ENCODE assay signal across 23 cellular contexts in genomic region chr13:58318495-58319167, GRCh38.
"Had no signal": no experiment of that assay in that cellular context is flagged by ENCODE, and none has a peak within 500 bp of the region (broad histone marks: within the 10 kb centered on the region; RNA-seq: fewer than 3 reads in every experiment).

No MANE protein-coding gene starts in this region.

- H3K36me3 Mint-ChIP-seq: memory B cell, mesothelial cell of epicardium, natural killer cell had no signal

- ATAC-seq: esophagus mucosa, heart left ventricle, left lung, lower lobe of right lung, natural killer cell, sciatic nerve had no signal

- H3K27me3 Mint-ChIP-seq: memory B cell, progenitor cell of endocrine pancreas had no signal

- H3K27ac ChIP-seq: dorsolateral prefrontal cortex, heart left ventricle, left lung, lower lobe of right lung, ovary, stomach, uterus had no signal

- H3K36me3 ChIP-seq: heart left ventricle, left lung, lower lobe of right lung, ovary, stomach, uterus had no signal

- H3K9me3 ChIP-seq: heart left ventricle, left lung, lower lobe of right lung, ovary, uterus had no signal

- H3K4me3 ChIP-seq: dorsolateral prefrontal cortex, heart left ventricle, left lung, lower lobe of right lung, ovary, stomach, uterus had no signal

- H3K4me3 Mint-ChIP-seq: memory B cell, mesothelial cell of epicardium, natural killer cell, neural crest cell had no signal

- H3K27ac Mint-ChIP-seq: memory B cell, mesothelial cell of epicardium, natural killer cell, progenitor cell of endocrine pancreas had no signal

- H3K4me1 Mint-ChIP-seq: memory B cell, natural killer cell had no signal

- DNase-seq: cortex of kidney; dorsolateral prefrontal cortex; effector memory CD4-positive, alpha-beta T cell; hypothalamus; lower lobe of right lung; natural killer cell; nucleus accumbens; ovary; stimulated activated CD4-positive, alpha-beta T cell treated with anti-CD3 and anti-CD28 coated beads, Interleukin-2, amount 100 ng/mL, for 24 hours; stimulated activated CD4-positive, alpha-beta T cell treated with anti-CD3 and anti-CD28 coated beads, Interleukin-4, amount 100 ng/mL, for 4 hours; stimulated activated naive CD4-positive, alpha-beta T cell; stomach; substantia nigra; trophoblast cell; uterus had no signal

- H3K27me3 ChIP-seq: dorsolateral prefrontal cortex, heart left ventricle, left lung, ovary, stomach, uterus had no signal

- H3K9me3 Mint-ChIP-seq: memory B cell, mesothelial cell of epicardium had no signal

- H3K4me1 ChIP-seq: heart left ventricle, left lung, lower lobe of right lung, stomach, uterus had no signal
